In the genomic region with DNA sequence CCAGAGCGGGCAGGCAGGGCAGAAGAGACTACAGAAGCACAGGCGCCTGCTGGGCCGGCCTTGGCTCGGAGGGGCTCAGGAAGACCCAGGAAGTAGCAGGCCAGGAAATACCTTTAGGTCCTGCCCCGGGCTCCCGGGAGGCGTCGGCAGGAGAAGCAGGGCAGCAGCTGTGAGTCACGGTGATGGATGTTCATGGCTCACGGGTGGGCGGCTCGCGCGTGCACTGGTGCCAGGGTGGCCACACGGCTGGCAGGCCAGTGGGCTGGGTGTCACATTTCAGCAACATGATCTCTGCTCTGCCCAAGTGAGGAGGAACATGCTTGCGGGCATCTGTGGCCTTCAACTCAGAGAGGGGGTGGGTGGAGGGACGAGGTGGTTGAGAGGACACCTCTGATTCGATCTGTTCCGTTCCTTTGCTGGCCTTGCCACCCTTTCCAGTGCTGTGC, we compare ENCODE assay signal across 11 cellular contexts.
DNase-seq lines count a peak whose midpoint lies in the region; ATAC-seq and TF ChIP-seq lines count a peak whose summit lies in the region.
"Had no signal": no experiment of that assay in that cellular context is flagged by ENCODE, and none has a peak within 500 bp of the region (broad histone marks: within the 10 kb centered on the region; RNA-seq: fewer than 3 reads in every experiment).

No MANE protein-coding gene starts in this region.

- no peaks in the 10 kb centered on the region for H3K36me3 ChIP-seq in muscle layer of duodenum (ENCODE audit: control insufficient read depth in 1 of 2, insufficient read depth in 2 of 2, low read length in 2 of 2)

- H3K4me3 ChIP-seq in AG04450 (ENCODE audit: low read depth, low read length) (no peak overlapping the region), muscle layer of duodenum (ENCODE audit: low read depth in 1 of 2, low read length in 2 of 2) (peak overlapping the region in 1 of 2 donors; percentile 14)

- peaks cover 6% of the 10 kb centered on the region for H3K27me3 Mint-ChIP-seq in endothelial cell (ENCODE audit: unreplicated experiment)

- H3K4me1 Mint-ChIP-seq in endothelial cell (ENCODE audit: unreplicated experiment) = peaks cover 16% of the 10 kb centered on the region

- H3K27ac ChIP-seq in AG04450 (ENCODE audit: low read depth, low read length) (peak overlapping the region; percentile 31), muscle layer of duodenum (ENCODE audit: low read length) (peak overlapping the region; percentile 70)

- H3K36me3 Mint-ChIP-seq in endothelial cell (ENCODE audit: low read depth, unreplicated experiment) = peaks cover 3% of the 10 kb centered on the region
- H3K36me3 Mint-ChIP-seq: CD4-positive, CD25-positive, alpha-beta regulatory T cell had no signal

- H3K4me1 ChIP-seq in muscle layer of duodenum (ENCODE audit: control insufficient read depth in 1 of 2, insufficient read depth in 2 of 2, low read length in 2 of 2) = peaks cover 0 to 31% of the 10 kb centered on the region in 2 donors

- H3K27me3 ChIP-seq in AG04450 (ENCODE audit: control insufficient read depth, insufficient read depth, low read length) = no peaks in the 10 kb centered on the region
- H3K27me3 ChIP-seq in muscle layer of duodenum (ENCODE audit: low read depth, low read length) = no peaks in the 10 kb centered on the region

- no peak for ATAC-seq in HG02610 (IDR thresholded peaks at IDR 0.05; ENCODE audit: unreplicated experiment)
- ATAC-seq in GM18520 (IDR thresholded peaks at IDR 0.05; ENCODE audit: unreplicated experiment) = no peak
- ATAC-seq: left colon had no signal

- H3K9me3 ChIP-seq in AG04450 (ENCODE audit: control insufficient read depth, insufficient read depth, low read length) = no peaks in the 10 kb centered on the region
- no peaks in the 10 kb centered on the region for H3K9me3 ChIP-seq in muscle layer of duodenum (ENCODE audit: control insufficient read depth in 1 of 2, low read length in 2 of 2)

- DNase-seq in AG04450 (ENCODE audit: low read depth, low spot score) (no peak), NCI-H446 treated with DMSO at 0.1 percent for 48 hours (lab: John Stamatoyannopoulos, UW) (peak; percentile 50), endothelial cell (ENCODE audit: low spot score) (no peak), iPS-NIHi7 (ENCODE audit: extremely low spot score) (no peak)
- no peak for DNase-seq in stimulated activated CD4-positive, alpha-beta T cell treated with anti-CD3 and anti-CD28 coated beads, Interleukin-15, amount 100 ng/mL, for 24 hours
- DNase-seq: CD4-positive, CD25-positive, alpha-beta regulatory T cell; SIG-M5 had no signal

- H3K4me3 Mint-ChIP-seq in endothelial cell (ENCODE audit: unreplicated experiment) = peak overlapping the region; percentile 10
- H3K4me3 Mint-ChIP-seq: CD4-positive, CD25-positive, alpha-beta regulatory T cell had no signal

- no peak overlapping the region for H3K27ac Mint-ChIP-seq in endothelial cell (ENCODE audit: unreplicated experiment)
- H3K27ac Mint-ChIP-seq: CD4-positive, CD25-positive, alpha-beta regulatory T cell had no signal

- CTCF ChIA-PET in AG04450 (lab: Charles Lee) = no interaction called here

- POLR2A ChIA-PET in AG04450 (lab: Yijun Ruan, JAX) = interaction anchor here (0.6 to 0.7 kb wide), 2 partner anchors 17 to 164 kb away, joined by 3 to 4 read pairs; no protein-coding TSS in a partner anchor

- TF ChIP-seq CTCF in AG04450 (IDR thresholded peaks at IDR 0.05; ENCODE audit: low read depth, low read length) (no peak), endothelial cell (IDR thresholded peaks at IDR 0.05; ENCODE audit: unreplicated experiment) (no peak)

- H3K9me3 Mint-ChIP-seq in endothelial cell (ENCODE audit: unreplicated experiment) = no peaks in the 10 kb centered on the region
